22 cellular contexts compared by ENCODE assay signal in the genomic region with DNA sequence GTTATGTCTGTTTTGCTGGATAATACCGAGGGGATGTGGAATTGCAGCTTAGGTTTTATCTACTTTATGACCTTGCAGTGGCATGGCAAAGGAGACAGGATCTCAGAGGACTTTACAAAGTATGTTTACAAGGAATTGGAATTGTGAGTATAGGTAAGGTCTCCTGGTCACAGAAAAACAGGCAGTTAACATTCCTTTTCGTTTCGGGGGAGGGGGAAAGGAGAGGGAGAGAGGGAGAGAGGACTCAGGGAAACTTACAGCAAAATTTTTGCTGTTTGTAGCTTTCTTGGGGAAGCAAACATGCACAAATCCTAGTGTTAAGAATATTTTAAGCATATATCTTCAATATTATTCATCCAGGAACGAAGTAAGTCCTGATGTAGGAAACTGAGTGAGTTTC.
DNase-seq lines count a peak whose midpoint lies in the region; ATAC-seq, FAIRE-seq and TF ChIP-seq lines count a peak whose summit lies in the region.
"Had no signal": no experiment of that assay in that cellular context is flagged by ENCODE, and none has a peak within 500 bp of the region (broad histone marks: within the 10 kb centered on the region; RNA-seq: fewer than 3 reads in every experiment).

No MANE protein-coding gene starts in this region.

- no peak overlapping the region for H3K18ac ChIP-seq in H1 (ENCODE audit: extremely low read depth, low read length)

- no peaks in the 10 kb centered on the region for H3K36me3 ChIP-seq in HUES48 (ENCODE audit: control insufficient read depth, insufficient read depth, low read length)
- H3K36me3 ChIP-seq in H1 (ENCODE audit: control insufficient read depth in 2 of 4, insufficient read depth in 4 of 4, low read length in 3 of 4) = no peaks in the 10 kb centered on the region
- no peaks in the 10 kb centered on the region for H3K36me3 ChIP-seq in iPS DF 6.9 (ENCODE audit: control insufficient read depth, insufficient read depth, low read length)
- H3K36me3 ChIP-seq: BLaER1 treated with 17β-estradiol and CSF1 and Interleukin-3, amounts not matched to agents 10 nM and 100 nM had no signal

- no peak for TF ChIP-seq RAD21 in H1 (IDR thresholded peaks at IDR 0.05 in 1 of 2, conservative IDR thresholded peaks at IDR 0.05 in 1 of 2; ENCODE audit: low read depth in 2 of 2, low read length in 2 of 2)

- no peak for FAIRE-seq in H1 (lab: Jason Lieb, UNC)
- FAIRE-seq: G401.6, GM12891, GM19239, HTR-8/SVneo had no signal

- no peak overlapping the region for H4K5ac ChIP-seq in H1 (ENCODE audit: insufficient read length, low read depth, low read length)

- no peak overlapping the region for H2AK5ac ChIP-seq in H1 (ENCODE audit: low read depth, low read length)

- no peak for TF ChIP-seq EP300 in H1 (IDR thresholded peaks at IDR 0.05; ENCODE audit: borderline replicate concordance in 1 of 2, low read depth in 2 of 2, low read length in 2 of 2)

- no peaks in the 10 kb centered on the region for H3K79me2 ChIP-seq in H1 (ENCODE audit: control insufficient read depth in 1 of 2, insufficient read depth in 2 of 2, low read length in 2 of 2)

- peak overlapping the region in 1 of 2 experiments; percentile 45; a peak in 2 of 4 replicates for H3K4me2 ChIP-seq in H1 (ENCODE audit: insufficient read depth in 1 of 2, low read depth in 2 of 2, low read length in 2 of 2)
- H3K4me2 ChIP-seq: BLaER1 treated with 17β-estradiol and CSF1 and Interleukin-3, amounts not matched to agents 10 nM and 100 nM had no signal

- POLR2A ChIA-PET in H1 (lab: Charles Lee; ENCODE audit: partially characterized antibody) = interaction anchor here (1.4 kb wide), 1 partner anchor 54 kb away, joined by 3 read pairs; no protein-coding TSS in a partner anchor
- POLR2A ChIA-PET in MCF 10A (lab: Yijun Ruan, JAX) = no interaction called here
- POLR2A ChIA-PET in RWPE1 (lab: Yijun Ruan, JAX; ENCODE audit: low non-redundant PET) = no interaction called here

- peak overlapping the region; percentile 27 for H3K27ac ChIP-seq in HUES48 (ENCODE audit: low read depth, low read length)
- no peak overlapping the region; the same call in 1 of the 2 replicates for H3K27ac ChIP-seq in H1 (ENCODE audit: low read depth, low read length)
- H3K27ac ChIP-seq in iPS DF 6.9 (ENCODE audit: low read length) = no peak overlapping the region
- H3K27ac ChIP-seq in RWPE1 = no peak overlapping the region
- H3K27ac ChIP-seq: BLaER1 treated with 17β-estradiol and CSF1 and Interleukin-3, amounts not matched to agents 10 nM and 100 nM; GM23248 had no signal

- no peak overlapping the region for H2BK5ac ChIP-seq in H1 (ENCODE audit: low read depth, low read length)

- no peak overlapping the region for H2BK15ac ChIP-seq in H1 (ENCODE audit: low read length)

- 57% methylated on average over 4 of the region's 4 CpGs; no CpG with 5 or more reads in 1 of the 2 experiments for WGBS in H1 (ENCODE audit: extremely low coverage in 1 of 2, insufficient coverage in 1 of 2, insufficient read length in 1 of 2, insufficient replicate concordance in 2 of 2, low coverage in 1 of 2, low lambda C conversion rate in 2 of 2, missing lambda C conversion rate in 1 of 2), 2 experiments
- no CpG with 5 or more reads among the region's 4 CpGs for WGBS in iPS DF 6.9 (ENCODE audit: insufficient coverage, insufficient read length)

- H3K27me3 Mint-ChIP-seq in nephron progenitor cell (ENCODE audit: low read depth, poor library complexity) (no peaks in the 10 kb centered on the region), MCF 10A (ENCODE audit: insufficient read depth, unreplicated experiment) (peaks cover 86% of the 10 kb centered on the region)
- H3K27me3 Mint-ChIP-seq: B cell had no signal

- H2BK20ac ChIP-seq in H1 (ENCODE audit: low read length) = no peak overlapping the region

- peak overlapping the region; percentile 90; the same call in 1 of the 2 replicates for H2AFZ ChIP-seq in H1 (ENCODE audit: low read length)
- H2AFZ ChIP-seq: GM23248 had no signal

- no peak overlapping the region for H3K56ac ChIP-seq in H1 (replicated peaks; ENCODE audit: insufficient read length, low read depth, low read length)

- no peak for ATAC-seq in HG02973 (IDR thresholded peaks at IDR 0.05; ENCODE audit: unreplicated experiment)
- ATAC-seq: CD8-positive, alpha-beta T cell; HCT116 had no signal

- H3K4me3 ChIP-seq in HUES48 (ENCODE audit: low read depth, low read length) (no peak overlapping the region; the same call in 1 of the 2 replicates), H1 (ENCODE audit: extremely low read depth in 1 of 4, insufficient read depth in 2 of 4, low read depth in 3 of 4, low read length in 4 of 4) (no peak overlapping the region), iPS DF 6.9 (ENCODE audit: low read length) (no peak overlapping the region)
- H3K4me3 ChIP-seq: BLaER1 treated with 17β-estradiol and CSF1 and Interleukin-3, amounts not matched to agents 10 nM and 100 nM; GM23248 had no signal

- BruUV-seq in MCF 10A (replicated peaks; lab: Mats Ljungman, UMichigan) = no TSS peak

- no peaks in the 10 kb centered on the region for H3K79me1 ChIP-seq in H1 (ENCODE audit: low read depth, low read length)

- H3K4ac ChIP-seq in H1 (replicated peaks; ENCODE audit: insufficient read length, low read depth, low read length) = no peak overlapping the region

- H3K9ac ChIP-seq in HUES48 (ENCODE audit: low read depth, low read length) (peak overlapping the region; percentile 31; the same call in 1 of the 2 replicates), H1 (replicated peaks in 1 of 4; ENCODE audit: extremely low read depth in 1 of 4, low read depth in 3 of 4, low read length in 3 of 4) (no peak overlapping the region)
- H3K9ac ChIP-seq: BLaER1 treated with 17β-estradiol and CSF1 and Interleukin-3, amounts not matched to agents 10 nM and 100 nM; GM23248 had no signal

- no peak for TF ChIP-seq POLR2A in H1 (IDR thresholded peaks at IDR 0.05; ENCODE audit: control extremely low read depth in 1 of 2, low read depth in 2 of 2, low read length in 2 of 2)

- H3K9me3 Mint-ChIP-seq in nephron progenitor cell = peaks cover 2% of the 10 kb centered on the region
- no peaks in the 10 kb centered on the region for H3K9me3 Mint-ChIP-seq in MCF 10A (ENCODE audit: unreplicated experiment)

- intact Hi-C loops in MCF 10A (cut with micrococcal nuclease) = no loop called here

- H3K4me1 Mint-ChIP-seq in nephron progenitor cell = peaks cover 5% of the 10 kb centered on the region
- no peaks in the 10 kb centered on the region for H3K4me1 Mint-ChIP-seq in MCF 10A (ENCODE audit: insufficient read depth, unreplicated experiment)
- H3K4me1 Mint-ChIP-seq: B cell had no signal

- H2BK120ac ChIP-seq in H1 (replicated peaks; ENCODE audit: low read depth, low read length) = no peak overlapping the region

- H3K27ac Mint-ChIP-seq in nephron progenitor cell (peak overlapping the region; percentile 30), MCF 10A (ENCODE audit: low read depth, unreplicated experiment) (no peak overlapping the region)
- H3K27ac Mint-ChIP-seq: B cell; CD8-positive, alpha-beta T cell; HFFc6 had no signal

- peaks cover 11% of the 10 kb centered on the region for H3K4me1 ChIP-seq in HUES48 (ENCODE audit: control insufficient read depth, insufficient read depth, low read length)
- H3K4me1 ChIP-seq in H1 (replicated peaks in 1 of 4; ENCODE audit: control insufficient read depth in 3 of 4, insufficient read depth in 4 of 4, low read length in 3 of 4) = peaks cover 0 to 4% (median 0%) of the 10 kb centered on the region in 4 experiments; a peak in 2 of 7 replicates
- H3K4me1 ChIP-seq in iPS DF 6.9 (ENCODE audit: control insufficient read depth, insufficient read depth, low read length) = no peaks in the 10 kb centered on the region
- H3K4me1 ChIP-seq: BLaER1 treated with 17β-estradiol and CSF1 and Interleukin-3, amounts not matched to agents 10 nM and 100 nM had no signal

- no peaks in the 10 kb centered on the region for H3K23me2 ChIP-seq in H1 (ENCODE audit: low read depth, low read length)

- TF ChIP-seq CTCF in H1 (IDR thresholded peaks at IDR 0.05; ENCODE audit: control extremely low read depth in 1 of 3, insufficient read depth in 1 of 3, low read depth in 1 of 3, low read length in 3 of 3) = no peak
- no peak for TF ChIP-seq CTCF in nephron progenitor cell (IDR thresholded peaks at IDR 0.05)
- no peak for TF ChIP-seq CTCF in MCF 10A (IDR thresholded peaks at IDR 0.05; ENCODE audit: unreplicated experiment)
- no peak for TF ChIP-seq CTCF in RWPE1 (conservative IDR thresholded peaks at IDR 0.05; ENCODE audit: low read depth)

- H3K4me3 Mint-ChIP-seq in nephron progenitor cell = no peak overlapping the region
- no peak overlapping the region for H3K4me3 Mint-ChIP-seq in MCF 10A (ENCODE audit: unreplicated experiment)
- H3K4me3 Mint-ChIP-seq: B cell; CD8-positive, alpha-beta T cell; HFFc6 had no signal

- no peak overlapping the region for H4K8ac ChIP-seq in H1 (ENCODE audit: extremely low read depth, insufficient read depth, low read length)

- H4K91ac ChIP-seq in H1 (replicated peaks; ENCODE audit: insufficient read length, low read length) = no peak overlapping the region

- no peak overlapping the region for H2BK12ac ChIP-seq in H1 (ENCODE audit: low read depth, low read length)

- DNase-seq in H1 (ENCODE audit: low read depth in 1 of 2, low spot score in 2 of 2) (no peak), iPS DF 6.9 (ENCODE audit: low read depth, low spot score) (peak; percentile 18), nephron progenitor cell (no peak), MCF 10A (ENCODE audit: unreplicated experiment) (no peak), RWPE1 (ENCODE audit: low spot score) (no peak)
- no peak for DNase-seq in stimulated activated CD4-positive, alpha-beta T cell treated with anti-CD3 and anti-CD28 coated beads, Interleukin-2, amount 100 ng/mL, for 48 hours
- DNase-seq: Calu3; CD8-positive, alpha-beta T cell; DND-41; EL; GM23248; H7; HFFc6 had no signal

- H4K20me1 ChIP-seq in H1 (replicated peaks in 1 of 2; ENCODE audit: control insufficient read depth in 1 of 2, insufficient read depth in 2 of 2, low read length in 2 of 2) = no peaks in the 10 kb centered on the region
- H4K20me1 ChIP-seq: BLaER1 treated with 17β-estradiol and CSF1 and Interleukin-3, amounts not matched to agents 10 nM and 100 nM had no signal

- H3K9me3 ChIP-seq in HUES48 (ENCODE audit: control insufficient read depth, insufficient read depth, low read length) (no peaks in the 10 kb centered on the region), H1 (ENCODE audit: insufficient read depth in 2 of 2, low read depth in 1 of 2, low read length in 1 of 2) (no peaks in the 10 kb centered on the region), iPS DF 6.9 (ENCODE audit: control insufficient read depth, insufficient read depth, low read length) (no peaks in the 10 kb centered on the region)
- H3K9me3 ChIP-seq: BLaER1 treated with 17β-estradiol and CSF1 and Interleukin-3, amounts not matched to agents 10 nM and 100 nM had no signal

- CTCF ChIA-PET in H1 (lab: Charles Lee; ENCODE audit: partially characterized antibody) (interaction anchor here (0.8 kb wide), 1 partner anchor 59 kb away, joined by 4 read pairs; no protein-coding TSS in a partner anchor), MCF 10A (lab: Yijun Ruan, JAX) (no interaction called here), RWPE1 (lab: Yijun Ruan, JAX) (no interaction called here)

- H3K27me3 ChIP-seq in HUES48 (ENCODE audit: control insufficient read depth, insufficient read depth, low read length) (no peaks in the 10 kb centered on the region), H1 (replicated peaks in 1 of 4; ENCODE audit: control insufficient read depth in 3 of 4, extremely low read depth in 1 of 4, insufficient read depth in 3 of 4, low read length in 3 of 4) (no peaks in the 10 kb centered on the region), iPS DF 6.9 (ENCODE audit: control insufficient read depth, insufficient read depth, low read length) (no peaks in the 10 kb centered on the region)
- H3K27me3 ChIP-seq: BLaER1 treated with 17β-estradiol and CSF1 and Interleukin-3, amounts not matched to agents 10 nM and 100 nM had no signal

- H3K14ac ChIP-seq in H1 (ENCODE audit: insufficient read length) = no peak overlapping the region

- H3K23ac ChIP-seq in H1 (ENCODE audit: insufficient read length) = no peak overlapping the region

- H3K36me3 Mint-ChIP-seq in nephron progenitor cell (ENCODE audit: low read depth) (peaks cover 19% of the 10 kb centered on the region), MCF 10A (ENCODE audit: insufficient read depth, unreplicated experiment) (no peaks in the 10 kb centered on the region)
- H3K36me3 Mint-ChIP-seq: CD8-positive, alpha-beta T cell had no signal
